Comparison of ENCODE assay signal across 1 cellular context in genomic region chr1:66929999-66930822, GRCh38.
TF ChIP-seq lines count a peak whose summit lies in the region.

No MANE protein-coding gene starts in this region.

TF ChIP-seq in K562, 482 proteins besides CTCF, POLR2A, EP300 and RAD21 (continued from another document and continues in another):
- TF ChIP-seq HOXB6 (CRISPR knock-in tag; IDR thresholded peaks at IDR 0.05; ENCODE audit: borderline replicate concordance) (no peak), ZNF318 (IDR thresholded peaks at IDR 0.05; ENCODE audit: borderline replicate concordance in 1 of 2, low read depth in 1 of 2) (no peak), NFXL1 (CRISPR knock-in tag; IDR thresholded peaks at IDR 0.05) (no peak), SREBF2 (CRISPR knock-in tag; IDR thresholded peaks at IDR 0.05) (no peak), ZFP30 (CRISPR knock-in tag; IDR thresholded peaks at IDR 0.05; ENCODE audit: borderline replicate concordance) (no peak), ETS1 (conservative IDR thresholded peaks at IDR 0.05; ENCODE audit: control insufficient read depth, low read depth, low read length) (no peak), MNT (conservative IDR thresholded peaks at IDR 0.05) (peak; percentile 50 to 64), ZNF274 (IDR thresholded peaks at IDR 0.05; ENCODE audit: borderline replicate concordance, low read depth, low read length) (no peak), ZNF324 (CRISPR knock-in tag; IDR thresholded peaks at IDR 0.05) (no peak), CTCFL (IDR thresholded peaks at IDR 0.05; ENCODE audit: borderline replicate concordance, insufficient read depth, low read depth, low read length, poor library complexity, severe bottlenecking) (peak; percentile 85), NFRKB (IDR thresholded peaks at IDR 0.05; ENCODE audit: low read depth) (peak; percentile 60), XRCC4 (IDR thresholded peaks at IDR 0.05; ENCODE audit: extremely low read depth, insufficient read depth, insufficient read length) (no peak), ZNF311 (CRISPR knock-in tag; IDR thresholded peaks at IDR 0.05) (peak; percentile 70; the same call in 1 of the 2 replicates), NR2C2 (CRISPR knock-in tag; IDR thresholded peaks at IDR 0.05) (no peak), NR2C2 (tag; IDR thresholded peaks at IDR 0.05) (peak; percentile 97), STAT5B (CRISPR knock-in tag; IDR thresholded peaks at IDR 0.05) (no peak), ZNF436 (CRISPR knock-in tag; IDR thresholded peaks at IDR 0.05) (no peak), ZBED1 (IDR thresholded peaks at IDR 0.05) (no peak), ZNF239 (CRISPR knock-in tag; IDR thresholded peaks at IDR 0.05) (no peak), SNIP1 (IDR thresholded peaks at IDR 0.05; ENCODE audit: low read depth) (no peak), PHB (CRISPR knock-in tag; IDR thresholded peaks at IDR 0.05) (no peak), E2F6 (IDR thresholded peaks at IDR 0.05; ENCODE audit: borderline replicate concordance in 1 of 2, extremely low read depth in 1 of 2, insufficient read depth in 1 of 2, insufficient read length in 1 of 2, low read depth in 1 of 2, low read length in 1 of 2, poor library complexity in 1 of 2, severe bottlenecking in 1 of 2) (peak; percentile 36 to 55), CTBP1 (IDR thresholded peaks at IDR 0.05; ENCODE audit: borderline replicate concordance) (peak; percentile 92), EP400 (IDR thresholded peaks at IDR 0.05) (peak; percentile 62), ZNF586 (CRISPR knock-in tag; conservative IDR thresholded peaks at IDR 0.05) (0 out of 2 replicates have a peak, but pooled peaks have one; percentile 66), HOMEZ (CRISPR knock-in tag; IDR thresholded peaks at IDR 0.05) (no peak), MCM5 (IDR thresholded peaks at IDR 0.05; ENCODE audit: low read depth) (no peak), RBM17 (IDR thresholded peaks at IDR 0.05; ENCODE audit: borderline replicate concordance, low read depth, low read length) (no peak), ZNF609 (CRISPR knock-in tag; IDR thresholded peaks at IDR 0.05; ENCODE audit: borderline replicate concordance) (0 out of 2 replicates have a peak, but pooled peaks have one; percentile 49), ZNF282 (CRISPR knock-in tag; IDR thresholded peaks at IDR 0.05) (no peak), CBX2 (IDR thresholded peaks at IDR 0.05; ENCODE audit: insufficient read depth, low read length, poor library complexity, severe bottlenecking) (no peak), PHF8 (IDR thresholded peaks at IDR 0.05; ENCODE audit: borderline replicate concordance, low read length) (peak; percentile 87), RFX5 (IDR thresholded peaks at IDR 0.05; ENCODE audit: low read depth, low read length) (no peak), PREB (CRISPR knock-in tag; IDR thresholded peaks at IDR 0.05) (no peak)
